ENCODE assay signal across 1 cellular context in the genomic region with DNA sequence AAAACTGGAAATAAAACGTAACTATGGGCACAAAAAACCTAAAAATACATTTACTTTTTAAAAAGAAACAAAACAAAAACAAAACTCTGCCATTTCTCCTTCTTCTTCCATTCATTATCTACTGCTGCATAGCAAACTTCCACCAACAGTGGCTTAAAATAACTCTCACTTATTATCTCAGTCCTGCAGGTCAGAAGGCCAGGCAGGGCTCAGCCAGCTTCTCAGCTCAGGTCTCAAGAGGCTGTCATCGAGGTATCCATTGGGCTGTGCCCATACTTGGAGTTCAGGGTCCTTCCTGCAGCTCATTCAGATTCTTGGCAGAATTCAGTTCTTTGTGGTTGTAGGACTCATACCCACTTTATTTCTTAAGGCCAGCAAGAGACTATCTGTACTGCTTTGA.
TF ChIP-seq lines count a peak whose summit lies in the region.

No MANE protein-coding gene starts in this region.

TF ChIP-seq in K562, 482 proteins besides CTCF, POLR2A, EP300 and RAD21 (continued from another document):
- TF ChIP-seq CBFA2T3 (IDR thresholded peaks at IDR 0.05) (peak; percentile 19; the same call in 1 of the 2 replicates), ELF4 (CRISPR knock-in tag; IDR thresholded peaks at IDR 0.05) (no peak), SRF (CRISPR knock-in tag; IDR thresholded peaks at IDR 0.05) (peak in 1 of 2 experiments; percentile 34; a peak in 1 of 4 replicates), MEF2D (tag; conservative IDR thresholded peaks at IDR 0.05; ENCODE audit: low read depth) (peak; percentile 76; the same call in 1 of the 2 replicates), MEF2A (IDR thresholded peaks at IDR 0.05; ENCODE audit: control insufficient read depth, low read depth, low read length) (peak; percentile 86)
